ENCODE assay signal across 16 cellular contexts in the genomic region with DNA sequence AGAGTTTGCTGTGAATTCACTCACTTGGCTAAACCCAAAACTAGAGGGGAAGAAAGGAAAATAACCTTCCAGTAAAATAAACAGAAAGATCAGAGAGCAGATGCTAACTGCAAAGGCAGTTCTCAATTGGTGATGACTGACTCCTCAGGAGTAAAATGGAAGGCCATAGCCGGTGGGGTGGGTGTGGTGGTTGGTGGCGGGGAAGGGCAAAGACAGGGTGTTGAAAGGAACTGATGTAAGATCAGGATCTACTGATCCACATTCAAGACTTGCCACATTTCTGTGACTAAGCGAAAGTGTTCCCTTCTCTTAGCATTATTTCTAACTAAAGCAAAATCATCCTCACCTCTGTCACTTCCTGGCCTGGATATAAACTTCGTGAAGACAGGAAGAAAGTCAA. TPM values are rescaled to one million over a fixed set of nuclear protein-coding genes. Genes with fewer than 3 reads are reported as not detected.
A peak's percentile ranks its signal among the peaks of the same experiment; 100 is the strongest.
DNase-seq lines count a peak whose midpoint lies in the region; ATAC-seq and TF ChIP-seq lines count a peak whose summit lies in the region.
"Had no signal": no experiment of that assay in that cellular context is flagged by ENCODE, and none has a peak within 500 bp of the region (broad histone marks: within the 10 kb centered on the region; RNA-seq: fewer than 3 reads in every experiment).

No MANE protein-coding gene starts in this region.

- peaks cover 5% of the 10 kb centered on the region for H3K9me3 Mint-ChIP-seq in activated CD4-positive, alpha-beta T cell treated with anti-CD3 and anti-CD28 coated beads, Interleukin-2, amount 10 ng/mL, durations not matched to agents 7 days and 5 days
- no peaks in the 10 kb centered on the region for H3K9me3 Mint-ChIP-seq in activated CD8-positive, alpha-beta T cell treated with anti-CD3 and anti-CD28 coated beads, Interleukin-2, amount 10 ng/mL, durations not matched to agents 7 days and 5 days (ENCODE audit: insufficient read depth)
- no peaks in the 10 kb centered on the region for H3K9me3 Mint-ChIP-seq in stimulated activated effector memory CD8-positive, alpha-beta T cell treated with anti-CD3 and anti-CD28 coated beads, Interleukin-12 subunit alpha, Interleukin-12 subunit beta, amount 100 ng/mL, for 72 hours
- H3K9me3 Mint-ChIP-seq: dendritic cell treated with granulocyte-macrophage colony-stimulating factor and Interleukin-4, amounts not matched to agents 40 ng/mL and 50 ng/mL, for 4 days; nephron; stimulated activated memory B cell treated with anti-CD40 and anti-IgM and Interleukin-4, amounts not matched to agents 10 μg/mL and 1 μg/mL and 100 μg/mL, for 72 hours had no signal

- peaks cover 6% of the 10 kb centered on the region for H3K36me3 Mint-ChIP-seq in activated CD4-positive, alpha-beta T cell treated with anti-CD3 and anti-CD28 coated beads, Interleukin-2, amount 10 ng/mL, durations not matched to agents 7 days and 5 days (ENCODE audit: low read depth)
- H3K36me3 Mint-ChIP-seq in activated CD8-positive, alpha-beta T cell treated with anti-CD3 and anti-CD28 coated beads, Interleukin-2, amount 10 ng/mL, durations not matched to agents 7 days and 5 days (ENCODE audit: low read depth) = peaks cover 2% of the 10 kb centered on the region
- H3K36me3 Mint-ChIP-seq in stimulated activated effector memory CD8-positive, alpha-beta T cell treated with anti-CD3 and anti-CD28 coated beads, Interleukin-12 subunit alpha, Interleukin-12 subunit beta, amount 100 ng/mL, for 72 hours = no peaks in the 10 kb centered on the region
- H3K36me3 Mint-ChIP-seq: stimulated activated memory B cell treated with anti-CD40 and anti-IgM and Interleukin-4, amounts not matched to agents 10 μg/mL and 1 μg/mL and 100 μg/mL, for 72 hours had no signal

- in situ Hi-C loops in HAP-1 (cut with MboI; ENCODE audit: low sequenced_read_pairs) = no loop called here

- no peaks in the 10 kb centered on the region for H3K27me3 Mint-ChIP-seq in activated CD4-positive, alpha-beta T cell treated with anti-CD3 and anti-CD28 coated beads, Interleukin-2, amount 10 ng/mL, durations not matched to agents 7 days and 5 days
- peaks cover 3% of the 10 kb centered on the region for H3K27me3 Mint-ChIP-seq in activated CD8-positive, alpha-beta T cell treated with anti-CD3 and anti-CD28 coated beads, Interleukin-2, amount 10 ng/mL, durations not matched to agents 7 days and 5 days (ENCODE audit: low read depth)
- H3K27me3 Mint-ChIP-seq: dendritic cell treated with granulocyte-macrophage colony-stimulating factor and Interleukin-4, amounts not matched to agents 40 ng/mL and 50 ng/mL, for 4 days; stimulated activated memory B cell treated with anti-CD40 and anti-IgM and Interleukin-4, amounts not matched to agents 10 μg/mL and 1 μg/mL and 100 μg/mL, for 72 hours had no signal

- H3K27me3 ChIP-seq in HAP-1 (ENCODE audit: low read depth) = no peaks in the 10 kb centered on the region

- H3K27ac ChIP-seq in coronary artery = peak overlapping the region; percentile 71 to 86

- CTCF ChIA-PET in activated CD4-positive, alpha-beta T cell treated with anti-CD3 and anti-CD28 coated beads, Interleukin-2, amount 10 ng/mL, durations not matched to agents 7 days and 5 days (lab: Charles Lee) = interaction anchor here (0.5 to 2.8 kb wide), 7 partner anchors 11 to 43 kb away, joined by 3 to 10 read pairs (median 4); no protein-coding TSS in a partner anchor
- CTCF ChIA-PET in activated CD8-positive, alpha-beta T cell treated with anti-CD3 and anti-CD28 coated beads, Interleukin-2, amount 10 ng/mL, durations not matched to agents 7 days and 5 days (lab: Charles Lee) = interaction anchor here (1.0 to 3.4 kb wide), 8 partner anchors 9 to 244 kb away, joined by 3 to 15 read pairs (median 4); a partner anchor contains a TSS

- peak overlapping the region; percentile 71 for H3K27ac Mint-ChIP-seq in activated CD4-positive, alpha-beta T cell treated with anti-CD3 and anti-CD28 coated beads, Interleukin-2, amount 10 ng/mL, durations not matched to agents 7 days and 5 days
- peak overlapping the region; percentile 53 for H3K27ac Mint-ChIP-seq in activated CD8-positive, alpha-beta T cell treated with anti-CD3 and anti-CD28 coated beads, Interleukin-2, amount 10 ng/mL, durations not matched to agents 7 days and 5 days
- H3K27ac Mint-ChIP-seq in stimulated activated effector memory CD8-positive, alpha-beta T cell treated with anti-CD3 and anti-CD28 coated beads, Interleukin-12 subunit alpha, Interleukin-12 subunit beta, amount 100 ng/mL, for 72 hours = peak overlapping the region; percentile 80
- H3K27ac Mint-ChIP-seq: dendritic cell treated with granulocyte-macrophage colony-stimulating factor and Interleukin-4, amounts not matched to agents 40 ng/mL and 50 ng/mL, for 4 days; stimulated activated memory B cell treated with anti-CD40 and anti-IgM and Interleukin-4, amounts not matched to agents 10 μg/mL and 1 μg/mL and 100 μg/mL, for 72 hours had no signal

- TF ChIP-seq CTCF in coronary artery (IDR thresholded peaks at IDR 0.05) = no peak

- no peaks in the 10 kb centered on the region for H3K4me1 ChIP-seq in HAP-1

- peaks cover 52% of the 10 kb centered on the region for H3K4me1 Mint-ChIP-seq in activated CD4-positive, alpha-beta T cell treated with anti-CD3 and anti-CD28 coated beads, Interleukin-2, amount 10 ng/mL, durations not matched to agents 7 days and 5 days
- peaks cover 56% of the 10 kb centered on the region for H3K4me1 Mint-ChIP-seq in activated CD8-positive, alpha-beta T cell treated with anti-CD3 and anti-CD28 coated beads, Interleukin-2, amount 10 ng/mL, durations not matched to agents 7 days and 5 days (ENCODE audit: low read depth)
- peaks cover 61% of the 10 kb centered on the region for H3K4me1 Mint-ChIP-seq in stimulated activated effector memory CD8-positive, alpha-beta T cell treated with anti-CD3 and anti-CD28 coated beads, Interleukin-12 subunit alpha, Interleukin-12 subunit beta, amount 100 ng/mL, for 72 hours
- H3K4me1 Mint-ChIP-seq: stimulated activated memory B cell treated with anti-CD40 and anti-IgM and Interleukin-4, amounts not matched to agents 10 μg/mL and 1 μg/mL and 100 μg/mL, for 72 hours had no signal

- H3K4me3 Mint-ChIP-seq in activated CD4-positive, alpha-beta T cell treated with anti-CD3 and anti-CD28 coated beads, Interleukin-2, amount 10 ng/mL, durations not matched to agents 7 days and 5 days = no peak overlapping the region
- no peak overlapping the region for H3K4me3 Mint-ChIP-seq in activated CD8-positive, alpha-beta T cell treated with anti-CD3 and anti-CD28 coated beads, Interleukin-2, amount 10 ng/mL, durations not matched to agents 7 days and 5 days
- no peak overlapping the region for H3K4me3 Mint-ChIP-seq in stimulated activated effector memory CD8-positive, alpha-beta T cell treated with anti-CD3 and anti-CD28 coated beads, Interleukin-12 subunit alpha, Interleukin-12 subunit beta, amount 100 ng/mL, for 72 hours
- H3K4me3 Mint-ChIP-seq: dendritic cell treated with granulocyte-macrophage colony-stimulating factor and Interleukin-4, amounts not matched to agents 40 ng/mL and 50 ng/mL, for 4 days; nephron; stimulated activated memory B cell treated with anti-CD40 and anti-IgM and Interleukin-4, amounts not matched to agents 10 μg/mL and 1 μg/mL and 100 μg/mL, for 72 hours had no signal

- no peaks in the 10 kb centered on the region for H3K9me3 ChIP-seq in HAP-1

- no peak overlapping the region for H3K4me3 ChIP-seq in coronary artery
- H3K4me3 ChIP-seq in HAP-1 = no peak overlapping the region

- peak; percentile 16 for DNase-seq in activated CD4-positive, alpha-beta T cell treated with anti-CD3 and anti-CD28 coated beads, Interleukin-2, amount 10 ng/mL, durations not matched to agents 7 days and 5 days
- no peak for DNase-seq in activated CD4-positive, alpha-beta T cell treated with anti-CD3 and anti-CD28 coated beads for 1 hour
- no peak for DNase-seq in activated CD8-positive, alpha-beta T cell treated with anti-CD3 and anti-CD28 coated beads, Interleukin-2, amount 10 ng/mL, durations not matched to agents 7 days and 5 days
- DNase-seq in coronary artery (ENCODE audit: low spot score) = no peak
- no peak for DNase-seq in stimulated activated effector memory CD8-positive, alpha-beta T cell treated with anti-CD3 and anti-CD28 coated beads, Interleukin-12 subunit alpha, Interleukin-12 subunit beta, amount 100 ng/mL, for 72 hours (ENCODE audit: low spot score in 2 of 2)
- no peak for DNase-seq in NCI-H1092 treated with DMSO at 0.1 percent for 48 hours (lab: John Stamatoyannopoulos, UW)
- DNase-seq in HAP-1 (ENCODE audit: low spot score in 2 of 2) = no peak
- DNase-seq: left ventricle myocardium superior, NCI-H2081 had no signal

- no peaks in the 10 kb centered on the region for H3K36me3 ChIP-seq in HAP-1 (replicated peaks)

- no peak for ATAC-seq in activated CD8-positive, alpha-beta T cell treated with anti-CD3 and anti-CD28 coated beads, Interleukin-2, amount 10 ng/mL, durations not matched to agents 7 days and 5 days
- peak; percentile 67 for ATAC-seq in stimulated activated effector memory CD8-positive, alpha-beta T cell treated with anti-CD3 and anti-CD28 coated beads, Interleukin-12 subunit alpha, Interleukin-12 subunit beta, amount 100 ng/mL, for 72 hours
- no peak for ATAC-seq in HG03469 (IDR thresholded peaks at IDR 0.05; ENCODE audit: unreplicated experiment)
- ATAC-seq: left ventricle myocardium superior, Right ventricle myocardium inferior had no signal

- POLR2A ChIA-PET in activated CD4-positive, alpha-beta T cell treated with anti-CD3 and anti-CD28 coated beads, Interleukin-2, amount 10 ng/mL, durations not matched to agents 7 days and 5 days (lab: Charles Lee) = no interaction called here
- POLR2A ChIA-PET in activated CD8-positive, alpha-beta T cell treated with anti-CD3 and anti-CD28 coated beads, Interleukin-2, amount 10 ng/mL, durations not matched to agents 7 days and 5 days (lab: Charles Lee) = no interaction called here

RNA-seq across cellular contexts. Expression of a gene that starts 26.3 kb away (rescaled TPM):
- 100 to 1,000 TPM; 196 to 216 TPM for total RNA-seq in activated CD4-positive, alpha-beta T cell treated with anti-CD3 and anti-CD28 coated beads, Interleukin-2, amount 10 ng/mL, durations not matched to agents 7 days and 5 days
- total RNA-seq in activated CD8-positive, alpha-beta T cell treated with anti-CD3 and anti-CD28 coated beads, Interleukin-2, amount 10 ng/mL, durations not matched to agents 7 days and 5 days = 100 to 1,000 TPM; 119 to 120 TPM
- total RNA-seq: HT1080, M059J had no signal

RNA-seq across cellular contexts. Expression of a gene that starts 53.8 kb away (rescaled TPM):
- 1 to 10 TPM; 3.8 to 4.1 TPM for total RNA-seq in activated CD4-positive, alpha-beta T cell treated with anti-CD3 and anti-CD28 coated beads, Interleukin-2, amount 10 ng/mL, durations not matched to agents 7 days and 5 days
- 1 to 10 TPM; 1.6 to 2.6 TPM for total RNA-seq in activated CD8-positive, alpha-beta T cell treated with anti-CD3 and anti-CD28 coated beads, Interleukin-2, amount 10 ng/mL, durations not matched to agents 7 days and 5 days
- total RNA-seq: M059J had no signal
